19 cellular contexts compared by ENCODE assay signal in the genomic region with DNA sequence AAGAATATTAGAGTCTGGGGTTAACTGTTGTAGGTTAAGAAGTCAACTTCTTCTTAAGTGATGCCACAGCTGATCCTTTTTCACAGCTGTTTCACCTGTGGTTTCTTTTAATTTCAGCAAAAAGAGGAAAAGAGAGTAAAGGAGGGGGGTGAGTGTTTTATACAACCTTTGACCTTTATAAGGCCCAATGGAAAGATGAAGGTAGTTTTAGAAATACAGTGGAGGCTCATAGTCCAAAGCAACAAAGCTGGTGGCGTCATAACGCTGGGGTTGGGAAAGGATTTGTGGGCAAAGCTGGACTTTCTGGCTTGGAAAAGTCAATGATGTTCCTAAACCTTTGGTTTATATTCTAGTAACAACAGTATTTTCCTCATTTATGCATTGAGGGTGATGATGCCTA. TPM values are rescaled to one million over a fixed set of nuclear protein-coding genes. Genes with fewer than 3 reads are reported as not detected.
DNase-seq lines count a peak whose midpoint lies in the region; ATAC-seq lines count a peak whose summit lies in the region.
"Had no signal": no experiment of that assay in that cellular context is flagged by ENCODE, and none has a peak within 500 bp of the region (broad histone marks: within the 10 kb centered on the region; RNA-seq: fewer than 3 reads in every experiment).

No MANE protein-coding gene starts in this region.

- no peaks in the 10 kb centered on the region for H3K9me3 Mint-ChIP-seq in activated naive CD4-positive, alpha-beta T cell treated with anti-CD3 and anti-CD28 coated beads, Interleukin-2, amount 10 ng/mL, durations not matched to agents 7 days and 5 days
- no peaks in the 10 kb centered on the region for H3K9me3 Mint-ChIP-seq in activated T-helper 1 cell treated with anti-CD3 and anti-CD28 coated beads, Interleukin-12 subunit alpha, Interleukin-12 subunit beta, Interleukin-2, Interleukin-4 antibody, amounts not matched to agents 30 ng/mL and 10 ng/mL and 1 ng/mL, durations not matched to agents 14 hours and 24 hours and 36 hours
- H3K9me3 Mint-ChIP-seq in stimulated activated memory B cell treated with anti-CD40 and anti-IgM and Interleukin-4, amounts not matched to agents 10 μg/mL and 1 μg/mL and 100 μg/mL, for 72 hours, result no peaks in the 10 kb centered on the region
- H3K9me3 Mint-ChIP-seq: CD4-positive, CD25-positive, alpha-beta regulatory T cell; H9; HFFc6 had no signal

- ATAC-seq in left lobe of liver, result peak; percentile 42
- ATAC-seq in stimulated activated memory B cell treated with anti-CD40 and anti-IgM and Interleukin-4, amounts not matched to agents 10 μg/mL and 1 μg/mL and 100 μg/mL, for 72 hours, result peak; percentile 63
- ATAC-seq: PC-3 had no signal

- H3K4me2 ChIP-seq in GM23248 (ENCODE audit: unreplicated experiment), result no peak overlapping the region

- H3K9me3 ChIP-seq in GM23248 (ENCODE audit: low read depth), result no peaks in the 10 kb centered on the region

- no peaks in the 10 kb centered on the region for H3K27me3 Mint-ChIP-seq in activated naive CD4-positive, alpha-beta T cell treated with anti-CD3 and anti-CD28 coated beads, Interleukin-2, amount 10 ng/mL, durations not matched to agents 7 days and 5 days
- no peaks in the 10 kb centered on the region for H3K27me3 Mint-ChIP-seq in activated T-helper 1 cell treated with anti-CD3 and anti-CD28 coated beads, Interleukin-12 subunit alpha, Interleukin-12 subunit beta, Interleukin-2, Interleukin-4 antibody, amounts not matched to agents 30 ng/mL and 10 ng/mL and 1 ng/mL, durations not matched to agents 14 hours and 24 hours and 36 hours (ENCODE audit: insufficient read depth)
- no peaks in the 10 kb centered on the region for H3K27me3 Mint-ChIP-seq in stimulated activated memory B cell treated with anti-CD40 and anti-IgM and Interleukin-4, amounts not matched to agents 10 μg/mL and 1 μg/mL and 100 μg/mL, for 72 hours
- H3K27me3 Mint-ChIP-seq: CD4-positive, CD25-positive, alpha-beta regulatory T cell had no signal

- H3K79me2 ChIP-seq in GM23248 (ENCODE audit: insufficient read depth), result no peaks in the 10 kb centered on the region

- no peaks in the 10 kb centered on the region for H4K20me1 ChIP-seq in GM23248 (ENCODE audit: insufficient read depth)

- H3K36me3 Mint-ChIP-seq in activated naive CD4-positive, alpha-beta T cell treated with anti-CD3 and anti-CD28 coated beads, Interleukin-2, amount 10 ng/mL, durations not matched to agents 7 days and 5 days, result peaks cover 39% of the 10 kb centered on the region
- H3K36me3 Mint-ChIP-seq in activated T-helper 1 cell treated with anti-CD3 and anti-CD28 coated beads, Interleukin-12 subunit alpha, Interleukin-12 subunit beta, Interleukin-2, Interleukin-4 antibody, amounts not matched to agents 30 ng/mL and 10 ng/mL and 1 ng/mL, durations not matched to agents 14 hours and 24 hours and 36 hours (ENCODE audit: low read depth), result peaks cover 69% of the 10 kb centered on the region
- H3K36me3 Mint-ChIP-seq in stimulated activated memory B cell treated with anti-CD40 and anti-IgM and Interleukin-4, amounts not matched to agents 10 μg/mL and 1 μg/mL and 100 μg/mL, for 72 hours, result peaks cover 49% of the 10 kb centered on the region

- H3F3A ChIP-seq in GM23248 (ENCODE audit: insufficient read depth), result peaks cover 17% of the 10 kb centered on the region

- H3K27ac Mint-ChIP-seq in activated naive CD4-positive, alpha-beta T cell treated with anti-CD3 and anti-CD28 coated beads, Interleukin-2, amount 10 ng/mL, durations not matched to agents 7 days and 5 days, result peak overlapping the region; percentile 16
- peak overlapping the region; percentile 40 for H3K27ac Mint-ChIP-seq in activated T-helper 1 cell treated with anti-CD3 and anti-CD28 coated beads, Interleukin-12 subunit alpha, Interleukin-12 subunit beta, Interleukin-2, Interleukin-4 antibody, amounts not matched to agents 30 ng/mL and 10 ng/mL and 1 ng/mL, durations not matched to agents 14 hours and 24 hours and 36 hours
- peak overlapping the region; percentile 34 for H3K27ac Mint-ChIP-seq in stimulated activated memory B cell treated with anti-CD40 and anti-IgM and Interleukin-4, amounts not matched to agents 10 μg/mL and 1 μg/mL and 100 μg/mL, for 72 hours
- H3K27ac Mint-ChIP-seq: CD4-positive, CD25-positive, alpha-beta regulatory T cell; H9; HFFc6 had no signal

- no peak overlapping the region for H2AFZ ChIP-seq in GM23248

- H3K36me3 ChIP-seq in GM23248 (ENCODE audit: low read depth), result peaks cover 11% of the 10 kb centered on the region; the same call in 1 of the 2 replicates

- CTCF ChIA-PET in activated naive CD4-positive, alpha-beta T cell treated with anti-CD3 and anti-CD28 coated beads, Interleukin-2, amount 10 ng/mL, durations not matched to agents 7 days and 5 days (lab: Charles Lee), result interaction anchor here (1.0 kb wide), 1 partner anchor 83 kb away, joined by 5 read pairs; no protein-coding TSS in a partner anchor

- intact Hi-C loops in activated T-helper 1 cell treated with anti-CD3 and anti-CD28 coated beads, Interleukin-12 subunit alpha, Interleukin-12 subunit beta, Interleukin-2, Interleukin-4 antibody, amounts not matched to agents 30 ng/mL and 10 ng/mL and 1 ng/mL, durations not matched to agents 14 hours and 24 hours and 36 hours (cut with micrococcal nuclease), result no loop called here

- no peak overlapping the region for H3K4me3 Mint-ChIP-seq in activated naive CD4-positive, alpha-beta T cell treated with anti-CD3 and anti-CD28 coated beads, Interleukin-2, amount 10 ng/mL, durations not matched to agents 7 days and 5 days
- H3K4me3 Mint-ChIP-seq in activated T-helper 1 cell treated with anti-CD3 and anti-CD28 coated beads, Interleukin-12 subunit alpha, Interleukin-12 subunit beta, Interleukin-2, Interleukin-4 antibody, amounts not matched to agents 30 ng/mL and 10 ng/mL and 1 ng/mL, durations not matched to agents 14 hours and 24 hours and 36 hours, result no peak overlapping the region
- H3K4me3 Mint-ChIP-seq in stimulated activated memory B cell treated with anti-CD40 and anti-IgM and Interleukin-4, amounts not matched to agents 10 μg/mL and 1 μg/mL and 100 μg/mL, for 72 hours, result no peak overlapping the region
- H3K4me3 Mint-ChIP-seq: CD4-positive, CD25-positive, alpha-beta regulatory T cell; H9; HFFc6 had no signal

- H3K27me3 ChIP-seq in GM23248 (replicated peaks; ENCODE audit: insufficient read depth), result no peaks in the 10 kb centered on the region

- no peak overlapping the region for H3K27ac ChIP-seq in GM23248

- no peaks in the 10 kb centered on the region for H3K9me2 ChIP-seq in GM23248 (ENCODE audit: insufficient read depth)

- no peak overlapping the region for H3K4me3 ChIP-seq in GM23248

- in situ Hi-C loops in GM23248 (cut with MboI), result no loop called here

- H3K4me1 ChIP-seq in GM23248 (ENCODE audit: insufficient read depth), result peaks cover 16% of the 10 kb centered on the region

- DNase-seq in activated naive CD4-positive, alpha-beta T cell treated with anti-CD3 and anti-CD28 coated beads, Interleukin-2, amount 10 ng/mL, durations not matched to agents 7 days and 5 days, result no peak
- DNase-seq in activated naive CD4-positive, alpha-beta T cell treated with anti-CD3 and anti-CD28 coated beads, Interleukin-2, amount 50 U/mL, for 16 hours, result no peak
- DNase-seq in activated T-helper 1 cell treated with anti-CD3 and anti-CD28 coated beads, Interleukin-12 subunit alpha, Interleukin-12 subunit beta, Interleukin-2, Interleukin-4 antibody, amounts not matched to agents 30 ng/mL and 10 ng/mL and 1 ng/mL, durations not matched to agents 14 hours and 24 hours and 36 hours (ENCODE audit: low spot score), result no peak
- DNase-seq in left lobe of liver (ENCODE audit: low spot score) (peak; percentile 83), GM23248 (no peak)
- no peak for DNase-seq in activated CD4-positive, alpha-beta T cell treated with anti-CD3 and anti-CD28 coated beads for 4 hours
- DNase-seq: CD4-positive, CD25-positive, alpha-beta regulatory T cell; COR-L47; DMS79; H9; HFFc6; KG1; NCI-H1694; NCI-H2081 treated with DMSO at 0.1 percent for 48 hours; NCI-H2171 treated with DMSO at 0.1 percent for 48 hours; NCI-H524 treated with DMSO at 0.1 percent for 48 hours; PC-3; SHP77 had no signal

- H3K9ac ChIP-seq in GM23248, result no peak overlapping the region

- peaks cover 14% of the 10 kb centered on the region for H3K4me1 Mint-ChIP-seq in activated naive CD4-positive, alpha-beta T cell treated with anti-CD3 and anti-CD28 coated beads, Interleukin-2, amount 10 ng/mL, durations not matched to agents 7 days and 5 days
- peaks cover 74% of the 10 kb centered on the region for H3K4me1 Mint-ChIP-seq in activated T-helper 1 cell treated with anti-CD3 and anti-CD28 coated beads, Interleukin-12 subunit alpha, Interleukin-12 subunit beta, Interleukin-2, Interleukin-4 antibody, amounts not matched to agents 30 ng/mL and 10 ng/mL and 1 ng/mL, durations not matched to agents 14 hours and 24 hours and 36 hours (ENCODE audit: low read depth)
- peaks cover 14% of the 10 kb centered on the region for H3K4me1 Mint-ChIP-seq in stimulated activated memory B cell treated with anti-CD40 and anti-IgM and Interleukin-4, amounts not matched to agents 10 μg/mL and 1 μg/mL and 100 μg/mL, for 72 hours
- H3K4me1 Mint-ChIP-seq: H9 had no signal

- 94 to 100% methylated on average over 2 of the region's 2 CpGs for WGBS in GM23248 (ENCODE audit: low coverage in 1 of 2, low lambda C conversion rate in 2 of 2, missing lambda C conversion rate in 2 of 2), 2 experiments

RNA-seq across cellular contexts. Expression of a gene that starts 49.5 kb away (rescaled TPM):
- total RNA-seq in activated T-helper 1 cell treated with anti-CD3 and anti-CD28 coated beads, Interleukin-12 subunit alpha, Interleukin-12 subunit beta, Interleukin-2, Interleukin-4 antibody, amounts not matched to agents 30 ng/mL and 10 ng/mL and 1 ng/mL, durations not matched to agents 14 hours and 24 hours and 36 hours, result 53.3 and 53.4 TPM in 2 replicates
- total RNA-seq in left lobe of liver, result 48.8 TPM
- 4.0 and 7.8 TPM in 2 replicates for total RNA-seq in GM23248 (2014; rRNA removed; shearing (Covaris generic))
- 6.9 and 7.7 TPM in 2 replicates for polyA plus RNA-seq in GM23248 (2016; fragmentation: Nextera tagmentation; extraction: Ambion mirVana)
